In the genomic region with DNA sequence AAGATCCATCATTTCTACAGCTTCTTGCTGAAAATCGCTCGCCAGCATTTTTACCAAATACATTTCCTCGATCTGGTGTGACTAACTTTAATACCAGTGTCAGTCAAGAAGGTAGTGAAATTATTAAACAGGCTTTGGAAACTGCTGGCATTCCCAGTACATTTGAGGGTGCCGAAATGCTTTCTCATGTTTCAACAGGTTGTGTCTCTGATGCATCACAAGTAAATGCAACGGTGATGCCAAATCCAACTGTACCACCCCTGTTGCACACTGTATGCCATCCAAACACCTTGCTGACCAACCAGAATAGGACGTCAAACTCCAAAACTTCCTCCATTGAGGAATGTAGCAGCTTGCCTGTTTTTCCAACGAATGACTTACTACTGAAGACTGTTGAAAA, we compare ENCODE assay signal across 1 cellular context.
TF ChIP-seq lines count a peak whose summit lies in the region.

No MANE protein-coding gene starts in this region.

TF ChIP-seq in GM12878, 131 proteins besides CTCF, POLR2A, EP300 and RAD21 (continued from another document):
- TF ChIP-seq, protein P1, sequence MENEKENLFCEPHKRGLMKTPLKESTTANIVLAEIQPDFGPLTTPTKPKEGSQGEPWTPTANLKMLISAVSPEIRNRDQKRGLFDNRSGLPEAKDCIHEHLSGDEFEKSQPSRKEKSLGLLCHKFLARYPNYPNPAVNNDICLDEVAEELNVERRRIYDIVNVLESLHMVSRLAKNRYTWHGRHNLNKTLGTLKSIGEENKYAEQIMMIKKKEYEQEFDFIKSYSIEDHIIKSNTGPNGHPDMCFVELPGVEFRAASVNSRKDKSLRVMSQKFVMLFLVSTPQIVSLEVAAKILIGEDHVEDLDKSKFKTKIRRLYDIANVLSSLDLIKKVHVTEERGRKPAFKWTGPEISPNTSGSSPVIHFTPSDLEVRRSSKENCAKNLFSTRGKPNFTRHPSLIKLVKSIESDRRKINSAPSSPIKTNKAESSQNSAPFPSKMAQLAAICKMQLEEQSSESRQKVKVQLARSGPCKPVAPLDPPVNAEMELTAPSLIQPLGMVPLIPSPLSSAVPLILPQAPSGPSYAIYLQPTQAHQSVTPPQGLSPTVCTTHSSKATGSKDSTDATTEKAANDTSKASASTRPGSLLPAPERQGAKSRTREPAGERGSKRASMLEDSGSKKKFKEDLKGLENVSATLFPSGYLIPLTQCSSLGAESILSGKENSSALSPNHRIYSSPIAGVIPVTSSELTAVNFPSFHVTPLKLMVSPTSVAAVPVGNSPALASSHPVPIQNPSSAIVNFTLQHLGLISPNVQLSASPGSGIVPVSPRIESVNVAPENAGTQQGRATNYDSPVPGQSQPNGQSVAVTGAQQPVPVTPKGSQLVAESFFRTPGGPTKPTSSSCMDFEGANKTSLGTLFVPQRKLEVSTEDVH (IDR thresholded peaks at IDR 0.05; ENCODE audit: low read depth, partially characterized antibody), result no peak
- TF ChIP-seq YBX1 (IDR thresholded peaks at IDR 0.05), result no peak
- TF ChIP-seq, protein P2, sequence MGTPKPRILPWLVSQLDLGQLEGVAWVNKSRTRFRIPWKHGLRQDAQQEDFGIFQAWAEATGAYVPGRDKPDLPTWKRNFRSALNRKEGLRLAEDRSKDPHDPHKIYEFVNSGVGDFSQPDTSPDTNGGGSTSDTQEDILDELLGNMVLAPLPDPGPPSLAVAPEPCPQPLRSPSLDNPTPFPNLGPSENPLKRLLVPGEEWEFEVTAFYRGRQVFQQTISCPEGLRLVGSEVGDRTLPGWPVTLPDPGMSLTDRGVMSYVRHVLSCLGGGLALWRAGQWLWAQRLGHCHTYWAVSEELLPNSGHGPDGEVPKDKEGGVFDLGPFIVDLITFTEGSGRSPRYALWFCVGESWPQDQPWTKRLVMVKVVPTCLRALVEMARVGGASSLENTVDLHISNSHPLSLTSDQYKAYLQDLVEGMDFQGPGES (IDR thresholded peaks at IDR 0.05), result no peak
